Comparison of ENCODE assay signal across 1 cellular context in the genomic region with DNA sequence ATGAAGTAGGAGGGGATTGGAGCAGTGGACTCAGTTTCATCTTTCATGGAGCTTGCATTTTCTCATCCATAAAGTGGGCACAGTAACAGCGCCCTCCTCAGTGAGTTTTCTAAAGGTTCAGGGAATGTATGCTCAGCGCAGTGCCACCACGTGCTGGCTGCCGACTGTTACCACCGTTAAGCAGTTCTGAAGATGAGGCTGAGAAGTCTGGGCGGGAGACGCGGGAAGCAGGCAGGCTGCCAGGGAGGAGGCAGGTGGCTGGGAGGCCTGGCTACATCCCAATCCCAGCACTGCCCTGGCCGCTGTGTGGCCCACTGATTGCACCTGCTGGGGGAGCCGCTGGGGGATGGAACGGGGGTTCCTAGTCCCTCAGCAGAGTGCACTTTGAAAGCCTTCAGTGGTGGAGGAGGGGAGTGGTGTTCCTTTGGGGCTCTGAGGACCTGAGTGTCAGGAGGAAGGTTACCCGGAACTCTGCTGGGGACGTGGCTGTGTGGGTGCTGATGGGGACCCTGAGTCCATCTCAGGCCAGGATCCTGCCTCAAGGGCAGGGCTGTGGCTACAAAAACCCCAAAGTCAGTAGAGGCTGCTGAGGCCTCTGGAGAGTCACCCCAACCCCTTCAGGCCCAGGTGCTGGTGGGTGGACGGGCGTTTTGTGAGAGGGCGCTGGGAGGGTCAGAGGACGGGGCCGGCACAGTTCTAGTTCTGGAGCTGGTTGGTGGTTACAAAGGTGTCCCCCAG.
TF ChIP-seq lines count a peak whose summit lies in the region.

No MANE protein-coding gene starts in this region.

TF ChIP-seq in GM23338, 12 proteins besides CTCF, POLR2A, EP300 and RAD21 (continued from another document):
- TF ChIP-seq NANOG (IDR thresholded peaks at IDR 0.05; ENCODE audit: borderline replicate concordance) (no peak), EZH2 (IDR thresholded peaks at IDR 0.05; ENCODE audit: low read depth, unreplicated experiment) (no peak), JUNB (IDR thresholded peaks at IDR 0.05; ENCODE audit: unreplicated experiment) (no peak), ZNF114 (CRISPR knock-in tag; IDR thresholded peaks at IDR 0.05) (no peak), ZNF331 (CRISPR knock-in tag; IDR thresholded peaks at IDR 0.05; ENCODE audit: low read depth) (no peak), POLR2AphosphoS5 (IDR thresholded peaks at IDR 0.05; ENCODE audit: low read depth) (no peak), CREB1 (CRISPR knock-in tag; IDR thresholded peaks at IDR 0.05; ENCODE audit: low read depth) (no peak), STAT1 (IDR thresholded peaks at IDR 0.05; ENCODE audit: unreplicated experiment) (no peak), EZH2phosphoT487 (IDR thresholded peaks at IDR 0.05; ENCODE audit: unreplicated experiment) (no peak)
- TF ChIP-seq, protein P1, sequence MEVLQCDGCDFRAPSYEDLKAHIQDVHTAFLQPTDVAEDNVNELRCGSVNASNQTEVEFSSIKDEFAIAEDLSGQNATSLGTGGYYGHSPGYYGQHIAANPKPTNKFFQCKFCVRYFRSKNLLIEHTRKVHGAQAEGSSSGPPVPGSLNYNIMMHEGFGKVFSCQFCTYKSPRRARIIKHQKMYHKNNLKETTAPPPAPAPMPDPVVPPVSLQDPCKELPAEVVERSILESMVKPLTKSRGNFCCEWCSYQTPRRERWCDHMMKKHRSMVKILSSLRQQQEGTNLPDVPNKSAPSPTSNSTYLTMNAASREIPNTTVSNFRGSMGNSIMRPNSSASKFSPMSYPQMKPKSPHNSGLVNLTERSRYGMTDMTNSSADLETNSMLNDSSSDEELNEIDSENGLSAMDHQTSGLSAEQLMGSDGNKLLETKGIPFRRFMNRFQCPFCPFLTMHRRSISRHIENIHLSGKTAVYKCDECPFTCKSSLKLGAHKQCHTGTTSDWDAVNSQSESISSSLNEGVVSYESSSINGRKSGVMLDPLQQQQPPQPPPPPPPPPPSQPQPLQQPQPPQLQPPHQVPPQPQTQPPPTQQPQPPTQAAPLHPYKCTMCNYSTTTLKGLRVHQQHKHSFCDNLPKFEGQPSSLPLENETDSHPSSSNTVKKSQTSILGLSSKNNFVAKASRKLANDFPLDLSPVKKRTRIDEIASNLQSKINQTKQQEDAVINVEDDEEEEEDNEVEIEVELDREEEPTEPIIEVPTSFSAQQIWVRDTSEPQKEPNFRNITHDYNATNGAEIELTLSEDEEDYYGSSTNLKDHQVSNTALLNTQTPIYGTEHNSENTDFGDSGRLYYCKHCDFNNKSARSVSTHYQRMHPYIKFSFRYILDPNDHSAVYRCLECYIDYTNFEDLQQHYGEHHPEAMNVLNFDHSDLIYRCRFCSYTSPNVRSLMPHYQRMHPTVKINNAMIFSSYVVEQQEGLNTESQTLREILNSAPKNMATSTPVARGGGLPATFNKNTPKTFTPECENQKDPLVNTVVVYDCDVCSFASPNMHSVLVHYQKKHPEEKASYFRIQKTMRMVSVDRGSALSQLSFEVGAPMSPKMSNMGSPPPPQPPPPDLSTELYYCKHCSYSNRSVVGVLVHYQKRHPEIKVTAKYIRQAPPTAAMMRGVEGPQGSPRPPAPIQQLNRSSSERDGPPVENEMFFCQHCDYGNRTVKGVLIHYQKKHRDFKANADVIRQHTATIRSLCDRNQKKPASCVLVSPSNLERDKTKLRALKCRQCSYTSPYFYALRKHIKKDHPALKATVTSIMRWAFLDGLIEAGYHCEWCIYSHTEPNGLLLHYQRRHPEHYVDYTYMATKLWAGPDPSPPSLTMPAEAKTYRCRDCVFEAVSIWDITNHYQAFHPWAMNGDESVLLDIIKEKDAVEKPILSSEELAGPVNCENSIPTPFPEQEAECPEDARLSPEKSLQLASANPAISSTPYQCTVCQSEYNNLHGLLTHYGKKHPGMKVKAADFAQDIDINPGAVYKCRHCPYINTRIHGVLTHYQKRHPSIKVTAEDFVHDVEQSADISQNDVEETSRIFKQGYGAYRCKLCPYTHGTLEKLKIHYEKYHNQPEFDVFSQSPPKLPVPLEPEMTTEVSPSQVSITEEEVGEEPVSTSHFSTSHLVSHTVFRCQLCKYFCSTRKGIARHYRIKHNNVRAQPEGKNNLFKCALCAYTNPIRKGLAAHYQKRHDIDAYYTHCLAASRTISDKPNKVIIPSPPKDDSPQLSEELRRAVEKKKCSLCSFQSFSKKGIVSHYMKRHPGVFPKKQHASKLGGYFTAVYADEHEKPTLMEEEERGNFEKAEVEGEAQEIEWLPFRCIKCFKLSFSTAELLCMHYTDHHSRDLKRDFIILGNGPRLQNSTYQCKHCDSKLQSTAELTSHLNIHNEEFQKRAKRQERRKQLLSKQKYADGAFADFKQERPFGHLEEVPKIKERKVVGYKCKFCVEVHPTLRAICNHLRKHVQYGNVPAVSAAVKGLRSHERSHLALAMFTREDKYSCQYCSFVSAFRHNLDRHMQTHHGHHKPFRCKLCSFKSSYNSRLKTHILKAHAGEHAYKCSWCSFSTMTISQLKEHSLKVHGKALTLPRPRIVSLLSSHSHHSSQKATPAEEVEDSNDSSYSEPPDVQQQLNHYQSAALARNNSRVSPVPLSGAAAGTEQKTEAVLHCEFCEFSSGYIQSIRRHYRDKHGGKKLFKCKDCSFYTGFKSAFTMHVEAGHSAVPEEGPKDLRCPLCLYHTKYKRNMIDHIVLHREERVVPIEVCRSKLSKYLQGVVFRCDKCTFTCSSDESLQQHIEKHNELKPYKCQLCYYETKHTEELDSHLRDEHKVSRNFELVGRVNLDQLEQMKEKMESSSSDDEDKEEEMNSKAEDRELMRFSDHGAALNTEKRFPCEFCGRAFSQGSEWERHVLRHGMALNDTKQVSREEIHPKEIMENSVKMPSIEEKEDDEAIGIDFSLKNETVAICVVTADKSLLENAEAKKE (CRISPR knock-in tag; IDR thresholded peaks at IDR 0.05): no peak
